Comparison of ENCODE assay signal across 23 cellular contexts in the genomic region with DNA sequence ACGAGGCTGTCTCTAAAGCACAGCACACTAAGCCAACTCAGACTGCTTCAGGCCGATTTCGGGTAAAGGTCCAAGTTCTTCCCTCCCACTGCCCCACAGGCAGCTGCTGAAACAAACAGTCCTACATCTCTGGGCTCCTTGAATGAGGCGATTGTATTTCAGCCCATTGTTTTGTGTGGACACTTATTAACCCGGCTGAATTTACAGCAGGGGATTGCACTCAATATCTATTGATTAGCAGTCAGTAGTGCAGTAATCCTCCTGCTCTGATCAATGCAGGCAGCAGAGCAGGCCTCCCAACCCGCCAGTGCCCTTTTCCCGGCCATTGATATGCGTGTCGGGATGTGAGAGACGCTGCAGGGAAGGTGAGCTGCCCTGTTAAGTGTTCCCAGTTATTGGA.
DNase-seq lines count a peak whose midpoint lies in the region; ATAC-seq and TF ChIP-seq lines count a peak whose summit lies in the region.
"Had no signal": no experiment of that assay in that cellular context is flagged by ENCODE, and none has a peak within 500 bp of the region (broad histone marks: within the 10 kb centered on the region; RNA-seq: fewer than 3 reads in every experiment).

No MANE protein-coding gene starts in this region.

- H3K4me2 ChIP-seq in GM23338 (peak overlapping the region; percentile 35), trophoblast cell (ENCODE audit: low read length) (no peak overlapping the region)

- H3K4me3 ChIP-seq in GM23338 = no peak overlapping the region
- H3K4me3 ChIP-seq in dorsolateral prefrontal cortex = peak overlapping the region in 37 of 59 donors; percentile 3 to 46 (median 27)
- no peak overlapping the region for H3K4me3 ChIP-seq in trophoblast cell (ENCODE audit: low read depth, low read length)
- H3K4me3 ChIP-seq: colonic mucosa, ovary, SK-N-MC had no signal

- no peak overlapping the region for H2BK5ac ChIP-seq in trophoblast cell (ENCODE audit: low read depth, low read length, poor library complexity)

- no peaks in the 10 kb centered on the region for H3K9me2 ChIP-seq in GM23338 (ENCODE audit: insufficient read depth)

- H3K9ac ChIP-seq in trophoblast cell (ENCODE audit: low read length) = no peak overlapping the region

- no peak overlapping the region for H3K23ac ChIP-seq in trophoblast cell (ENCODE audit: low read length)

- H2AFZ ChIP-seq in GM23338 (peak overlapping the region; percentile 90), trophoblast cell (ENCODE audit: insufficient read depth, low read length, poor library complexity) (no peak overlapping the region)

- H3K27me3 ChIP-seq in GM23338 (ENCODE audit: insufficient read depth) = no peaks in the 10 kb centered on the region
- H3K27me3 ChIP-seq in dorsolateral prefrontal cortex = peaks cover 0 to 3% (median 0%) of the 10 kb centered on the region in 45 donors
- H3K27me3 ChIP-seq in trophoblast cell (ENCODE audit: insufficient read depth, low read length) = no peaks in the 10 kb centered on the region
- H3K27me3 ChIP-seq: colonic mucosa, ovary had no signal

- H3K27me3 Mint-ChIP-seq in GM23338 (ENCODE audit: insufficient read depth, low read depth, poor library complexity) = peaks cover 4% of the 10 kb centered on the region

- DNase-seq in GM23338 (ENCODE audit: low spot score) (peak; percentile 51), dorsolateral prefrontal cortex (peak in 6 of 10 donors; percentile 35 to 71 (median 60)), iPS-NIHi11 (ENCODE audit: low spot score) (peak; percentile 17), occipital lobe (lab: John Stamatoyannopoulos, UW) (peak; percentile 19), trophoblast cell (no peak), left colon (no peak), UCSD-AML1 (lab: John Stamatoyannopoulos, UW; ENCODE audit: unreplicated experiment) (no peak)
- DNase-seq: activated CD8-positive, alpha-beta memory T cell treated with anti-CD3 and anti-CD28 coated beads, Interleukin-2, amount 50 U/mL, for 48 hours; activated effector memory CD4-positive, alpha-beta T cell treated with anti-CD3 and anti-CD28 coated beads, Interleukin-2, amount 50 U/mL, for 16 hours; colonic mucosa; EL; immature natural killer cell; IMR-90; NCI-H1105; NCI-H2081 treated with DMSO at 0.1 percent for 48 hours; NCI-H510A treated with DMSO at 0.1 percent for 48 hours; ovary; stimulated activated CD4-positive, alpha-beta T cell treated with anti-CD3 and anti-CD28 coated beads, Interleukin-15, amount 100 ng/mL, for 24 hours had no signal

- no peaks in the 10 kb centered on the region for H4K20me1 ChIP-seq in GM23338 (replicated peaks; ENCODE audit: insufficient read depth)

- H2AK5ac ChIP-seq in trophoblast cell (ENCODE audit: low read length) = no peak overlapping the region

- H3K4me1 ChIP-seq in GM23338 (ENCODE audit: insufficient read depth) (peaks cover 19% of the 10 kb centered on the region; the same call in 1 of the 2 replicates), trophoblast cell (ENCODE audit: control insufficient read depth in 1 of 2, insufficient read depth in 2 of 2, low read length in 2 of 2) (no peaks in the 10 kb centered on the region)
- H3K4me1 ChIP-seq: colonic mucosa had no signal

- H4K91ac ChIP-seq in trophoblast cell (ENCODE audit: low read depth, low read length) = no peak overlapping the region

- ATAC-seq in GM23338 (peak; percentile 91), left colon (no peak), HG02642 (IDR thresholded peaks at IDR 0.05; ENCODE audit: poor library complexity, unreplicated experiment) (no peak)
- ATAC-seq: sciatic nerve had no signal

- H2BK120ac ChIP-seq in trophoblast cell (ENCODE audit: insufficient read depth, low read length, poor library complexity) = no peak overlapping the region

- intact Hi-C loops in dorsolateral prefrontal cortex (cut with DNase I) = loop anchor here in 1 of 2 donors (5.0 kb wide), 1 partner anchor 112 kb away; no protein-coding TSS in a partner anchor
- intact Hi-C loops in left colon (cut with DNase I, micrococcal nuclease) = no loop called here

- H3K9me3 Mint-ChIP-seq in GM23338 = peaks cover 54% of the 10 kb centered on the region
- H3K9me3 Mint-ChIP-seq: T-helper 2 cell treated with Interferon-gamma antibody and Interleukin-4, amounts not matched to agents 5 μg/mL and 100 μg/mL, for 36 hours had no signal

- H3K27ac ChIP-seq in GM23338 (ENCODE audit: low read depth) (no peak overlapping the region), dorsolateral prefrontal cortex (peak overlapping the region in 16 of 59 donors; percentile 9 to 75 (median 44)), trophoblast cell (ENCODE audit: low read depth, low read length) (no peak overlapping the region)
- H3K27ac ChIP-seq: colonic mucosa, HL-60, ovary, SK-N-MC had no signal

- H3K4ac ChIP-seq in trophoblast cell (ENCODE audit: low read depth, low read length) = no peak overlapping the region

- no peak overlapping the region for H3K14ac ChIP-seq in trophoblast cell (ENCODE audit: low read length)

- H3K36me3 Mint-ChIP-seq in GM23338 (ENCODE audit: low read depth) = no peaks in the 10 kb centered on the region; the same call in 2 of the 3 replicates
- H3K36me3 Mint-ChIP-seq: immature natural killer cell had no signal

- no peak overlapping the region for H3K27ac Mint-ChIP-seq in GM23338
- H3K27ac Mint-ChIP-seq: immature natural killer cell; T-helper 2 cell treated with Interferon-gamma antibody and Interleukin-4, amounts not matched to agents 5 μg/mL and 100 μg/mL, for 36 hours had no signal

- H3K36me3 ChIP-seq in GM23338 (ENCODE audit: insufficient read depth) = no peaks in the 10 kb centered on the region
- H3K36me3 ChIP-seq in trophoblast cell (ENCODE audit: control insufficient read depth in 1 of 2, insufficient read depth in 2 of 2, low read length in 2 of 2) = no peaks in the 10 kb centered on the region
- H3K36me3 ChIP-seq: colonic mucosa, ovary had no signal

- TF ChIP-seq CTCF in GM23338 (conservative IDR thresholded peaks at IDR 0.05; ENCODE audit: low read depth in 2 of 2) = no peak
- TF ChIP-seq CTCF in dorsolateral prefrontal cortex (IDR thresholded peaks at IDR 0.05 in 54 of 56, conservative IDR thresholded peaks at IDR 0.05 in 2 of 56; ENCODE audit: low read depth in 1 of 56, partially characterized antibody in 56 of 56) = no peak

- no peaks in the 10 kb centered on the region for H3K79me1 ChIP-seq in trophoblast cell (ENCODE audit: low read length)

- peaks cover 14% of the 10 kb centered on the region for H3K4me1 Mint-ChIP-seq in GM23338
- H3K4me1 Mint-ChIP-seq: immature natural killer cell had no signal

- H3K4me3 Mint-ChIP-seq in GM23338 = no peak overlapping the region
- H3K4me3 Mint-ChIP-seq: immature natural killer cell; T-helper 2 cell treated with Interferon-gamma antibody and Interleukin-4, amounts not matched to agents 5 μg/mL and 100 μg/mL, for 36 hours had no signal

- H2BK12ac ChIP-seq in trophoblast cell (ENCODE audit: low read length) = no peak overlapping the region

- H3K18ac ChIP-seq in trophoblast cell (ENCODE audit: low read length) = no peak overlapping the region

- peaks cover 3% of the 10 kb centered on the region for H3K9me3 ChIP-seq in trophoblast cell (ENCODE audit: insufficient read depth, low read depth, low read length)
- H3K9me3 ChIP-seq: colonic mucosa, ovary had no signal

- no peaks in the 10 kb centered on the region for H3F3A ChIP-seq in GM23338 (replicated peaks; ENCODE audit: low read depth)

- no peak overlapping the region for H4K12ac ChIP-seq in trophoblast cell (ENCODE audit: low read depth, low read length)

- H3K79me2 ChIP-seq in GM23338 (replicated peaks; ENCODE audit: insufficient read depth) (no peaks in the 10 kb centered on the region), trophoblast cell (ENCODE audit: control insufficient read depth, insufficient read depth, low read length, poor library complexity) (no peaks in the 10 kb centered on the region)

- no CpG with 5 or more reads among the region's 10 CpGs for WGBS in trophoblast cell (ENCODE audit: extremely low coverage, insufficient coverage, insufficient read length)

- no peak overlapping the region for H4K8ac ChIP-seq in trophoblast cell (ENCODE audit: low read depth, low read length)

TF ChIP-seq in GM23338, 12 proteins besides CTCF, POLR2A, EP300 and RAD21 (continues in another document):
- TF ChIP-seq ZNF114 (CRISPR knock-in tag; IDR thresholded peaks at IDR 0.05) = no peak
- TF ChIP-seq EZH2 (IDR thresholded peaks at IDR 0.05; ENCODE audit: low read depth, unreplicated experiment) = no peak
- no peak for TF ChIP-seq STAT1 (IDR thresholded peaks at IDR 0.05; ENCODE audit: unreplicated experiment)
- TF ChIP-seq, protein P1, sequence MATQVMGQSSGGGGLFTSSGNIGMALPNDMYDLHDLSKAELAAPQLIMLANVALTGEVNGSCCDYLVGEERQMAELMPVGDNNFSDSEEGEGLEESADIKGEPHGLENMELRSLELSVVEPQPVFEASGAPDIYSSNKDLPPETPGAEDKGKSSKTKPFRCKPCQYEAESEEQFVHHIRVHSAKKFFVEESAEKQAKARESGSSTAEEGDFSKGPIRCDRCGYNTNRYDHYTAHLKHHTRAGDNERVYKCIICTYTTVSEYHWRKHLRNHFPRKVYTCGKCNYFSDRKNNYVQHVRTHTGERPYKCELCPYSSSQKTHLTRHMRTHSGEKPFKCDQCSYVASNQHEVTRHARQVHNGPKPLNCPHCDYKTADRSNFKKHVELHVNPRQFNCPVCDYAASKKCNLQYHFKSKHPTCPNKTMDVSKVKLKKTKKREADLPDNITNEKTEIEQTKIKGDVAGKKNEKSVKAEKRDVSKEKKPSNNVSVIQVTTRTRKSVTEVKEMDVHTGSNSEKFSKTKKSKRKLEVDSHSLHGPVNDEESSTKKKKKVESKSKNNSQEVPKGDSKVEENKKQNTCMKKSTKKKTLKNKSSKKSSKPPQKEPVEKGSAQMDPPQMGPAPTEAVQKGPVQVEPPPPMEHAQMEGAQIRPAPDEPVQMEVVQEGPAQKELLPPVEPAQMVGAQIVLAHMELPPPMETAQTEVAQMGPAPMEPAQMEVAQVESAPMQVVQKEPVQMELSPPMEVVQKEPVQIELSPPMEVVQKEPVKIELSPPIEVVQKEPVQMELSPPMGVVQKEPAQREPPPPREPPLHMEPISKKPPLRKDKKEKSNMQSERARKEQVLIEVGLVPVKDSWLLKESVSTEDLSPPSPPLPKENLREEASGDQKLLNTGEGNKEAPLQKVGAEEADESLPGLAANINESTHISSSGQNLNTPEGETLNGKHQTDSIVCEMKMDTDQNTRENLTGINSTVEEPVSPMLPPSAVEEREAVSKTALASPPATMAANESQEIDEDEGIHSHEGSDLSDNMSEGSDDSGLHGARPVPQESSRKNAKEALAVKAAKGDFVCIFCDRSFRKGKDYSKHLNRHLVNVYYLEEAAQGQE (IDR thresholded peaks at IDR 0.05; ENCODE audit: unreplicated experiment) = no peak
- TF ChIP-seq POLR2AphosphoS5 (IDR thresholded peaks at IDR 0.05; ENCODE audit: low read depth) = no peak
- TF ChIP-seq NANOG (IDR thresholded peaks at IDR 0.05; ENCODE audit: borderline replicate concordance) = no peak
- TF ChIP-seq CREB1 (CRISPR knock-in tag; IDR thresholded peaks at IDR 0.05; ENCODE audit: low read depth) = no peak

Comparison
In these comparisons a context has a peak if more than half of its experiments do, and no peak if none do; other contexts are left out.
1. DNase-seq: peak in GM23338 (single experiment), dorsolateral prefrontal cortex (6 of 10), iPS-NIHi11 (single experiment) and occipital lobe (single experiment); none in trophoblast cell (0 of 2), left colon (0 of 2) and UCSD-AML1 (single experiment).
2. H3K4me3 ChIP-seq: peak in dorsolateral prefrontal cortex (37 of 59); none in GM23338 (single experiment) and trophoblast cell (single experiment).